8 cellular contexts compared by ENCODE assay signal in genomic region chr9:112601-113467, GRCh38. TPM values are rescaled to one million over a fixed set of nuclear protein-coding genes. Genes with fewer than 3 reads are reported as not detected.
A peak's percentile ranks its signal among the peaks of the same experiment; 100 is the strongest.
DNase-seq lines count a peak whose midpoint lies in the region; ATAC-seq and TF ChIP-seq lines count a peak whose summit lies in the region.
"Not testable (repeated sequence)": the region's sequence is repeated elsewhere in the genome, so short reads cannot be mapped to it uniquely, and the experiment has no call there.

No MANE protein-coding gene starts in this region.

- not testable (repeated sequence) for ATAC-seq in CD4-positive, CD25-positive, alpha-beta regulatory T cell (ENCODE audit: low read depth in 2 of 2)
- peak; percentile 21 for ATAC-seq in HG02759 (IDR thresholded peaks at IDR 0.05; ENCODE audit: unreplicated experiment)

- H3K27me3 Mint-ChIP-seq in CD4-positive, CD25-positive, alpha-beta regulatory T cell = peaks cover 59% of the 10 kb centered on the region
- peaks cover 49% of the 10 kb centered on the region for H3K27me3 Mint-ChIP-seq in activated T-cell treated with anti-CD3 and anti-CD28 coated beads, Interleukin-2, amount 50 U/mL, for 24 hours
- peaks cover 24 to 42% (median 31%) of the 10 kb centered on the region in 3 donors for H3K27me3 Mint-ChIP-seq in immature natural killer cell (ENCODE audit: low read depth in 3 of 3)

- not testable (repeated sequence) for TF ChIP-seq CTCF in colonic mucosa (IDR thresholded peaks at IDR 0.05); suprapubic skin (IDR thresholded peaks at IDR 0.05)

- TF ChIP-seq POLR2A in suprapubic skin (IDR thresholded peaks at IDR 0.05) = not testable (repeated sequence)

- H3K4me1 ChIP-seq in CD4-positive, CD25-positive, alpha-beta regulatory T cell (ENCODE audit: control insufficient read depth, insufficient read depth, low read length, poor library complexity, severe bottlenecking) = peaks cover 20% of the 10 kb centered on the region
- H3K4me1 ChIP-seq in colonic mucosa; neuron (ENCODE audit: insufficient read depth, low read length): not testable (repeated sequence)
- H3K4me1 ChIP-seq in suprapubic skin = peaks cover 31% of the 10 kb centered on the region

- not testable (repeated sequence) for H3K9me3 ChIP-seq in CD4-positive, CD25-positive, alpha-beta regulatory T cell (ENCODE audit: control insufficient read depth in 2 of 2, low read length in 2 of 2); SK-N-MC (ENCODE audit: low read depth, low read length); colonic mucosa; neuron (ENCODE audit: low read length); suprapubic skin

- H3K36me3 ChIP-seq in CD4-positive, CD25-positive, alpha-beta regulatory T cell (ENCODE audit: control insufficient read depth, insufficient read depth, low read length); SK-N-MC (ENCODE audit: insufficient read depth, low read length); colonic mucosa; neuron (ENCODE audit: insufficient read depth, low read length); suprapubic skin: not testable (repeated sequence)

- WGBS in suprapubic skin = 15% methylated on average over 22 of the region's 54 CpGs

- not testable (repeated sequence) for H3K4me3 ChIP-seq in CD4-positive, CD25-positive, alpha-beta regulatory T cell (ENCODE audit: low read depth, low read length); neuron (ENCODE audit: low read length)
- peak overlapping the region; percentile 73; the same call in 1 of the 2 replicates for H3K4me3 ChIP-seq in SK-N-MC
- peak overlapping the region; percentile 37 for H3K4me3 ChIP-seq in colonic mucosa
- H3K4me3 ChIP-seq in suprapubic skin = peak overlapping the region; percentile 59

- H3K4me3 Mint-ChIP-seq in CD4-positive, CD25-positive, alpha-beta regulatory T cell = peak overlapping the region; percentile 31 to 64 (median 45)
- H3K4me3 Mint-ChIP-seq in activated T-cell treated with anti-CD3 and anti-CD28 coated beads, Interleukin-2, amount 50 U/mL, for 24 hours = peak overlapping the region; percentile 39
- peak overlapping the region; percentile 11 to 75 (median 50) for H3K4me3 Mint-ChIP-seq in immature natural killer cell

- not testable (repeated sequence) for H3K9me3 Mint-ChIP-seq in CD4-positive, CD25-positive, alpha-beta regulatory T cell; activated T-cell treated with anti-CD3 and anti-CD28 coated beads, Interleukin-2, amount 50 U/mL, for 24 hours; immature natural killer cell

- not testable (repeated sequence) for DNase-seq in CD4-positive, CD25-positive, alpha-beta regulatory T cell; SK-N-MC (ENCODE audit: low read depth, low spot score); activated T-cell treated with anti-CD3 and anti-CD28 coated beads, Interleukin-2, amount 50 U/mL, for 24 hours; colonic mucosa; immature natural killer cell; suprapubic skin (ENCODE audit: low spot score in 2 of 2)

- peaks cover 16% of the 10 kb centered on the region for H3K27me3 ChIP-seq in CD4-positive, CD25-positive, alpha-beta regulatory T cell (ENCODE audit: control insufficient read depth, insufficient read depth, low read length)
- H3K27me3 ChIP-seq in colonic mucosa = peaks cover 44% of the 10 kb centered on the region
- peaks cover 51% of the 10 kb centered on the region for H3K27me3 ChIP-seq in neuron (ENCODE audit: insufficient read depth, low read length)
- peaks cover 78% of the 10 kb centered on the region for H3K27me3 ChIP-seq in suprapubic skin

- H3K4me1 Mint-ChIP-seq in CD4-positive, CD25-positive, alpha-beta regulatory T cell = peaks cover 5 to 23% (median 12%) of the 10 kb centered on the region in 4 donors
- H3K4me1 Mint-ChIP-seq in activated T-cell treated with anti-CD3 and anti-CD28 coated beads, Interleukin-2, amount 50 U/mL, for 24 hours (ENCODE audit: low read depth) = peaks cover 23% of the 10 kb centered on the region
- peaks cover 16 to 19% of the 10 kb centered on the region in 2 donors for H3K4me1 Mint-ChIP-seq in immature natural killer cell

- not testable (repeated sequence) for H3K36me3 Mint-ChIP-seq in CD4-positive, CD25-positive, alpha-beta regulatory T cell; activated T-cell treated with anti-CD3 and anti-CD28 coated beads, Interleukin-2, amount 50 U/mL, for 24 hours (ENCODE audit: low read depth); immature natural killer cell

- not testable (repeated sequence) for H3K27ac Mint-ChIP-seq in CD4-positive, CD25-positive, alpha-beta regulatory T cell; activated T-cell treated with anti-CD3 and anti-CD28 coated beads, Interleukin-2, amount 50 U/mL, for 24 hours; immature natural killer cell

- peak overlapping the region; percentile 88 for H2AFZ ChIP-seq in neuron (ENCODE audit: low read depth, low read length)

- H3K9ac ChIP-seq in SK-N-MC (ENCODE audit: insufficient read length); colonic mucosa (ENCODE audit: low read depth in 2 of 2, low read length in 2 of 2): not testable (repeated sequence)

- H3K27ac ChIP-seq in CD4-positive, CD25-positive, alpha-beta regulatory T cell (ENCODE audit: insufficient read depth, low read length, poor library complexity, severe bottlenecking); SK-N-MC; colonic mucosa; suprapubic skin: not testable (repeated sequence)

- TF ChIP-seq EP300 in suprapubic skin (IDR thresholded peaks at IDR 0.05) = not testable (repeated sequence)

- intact Hi-C loops in colonic mucosa (cut with DNase I) = not testable (repeated sequence)

RNA-seq across cellular contexts. Expression of gene FOXD4, which starts 5.4 kb away (rescaled TPM):
- 0.32 TPM for total RNA-seq in CD4-positive, CD25-positive, alpha-beta regulatory T cell
- not detected for polyA plus RNA-seq in CD4-positive, CD25-positive, alpha-beta regulatory T cell
- total RNA-seq in colonic mucosa = not detected
- not detected for polyA plus RNA-seq in immature natural killer cell
- not detected for total RNA-seq in suprapubic skin
